ENCODE assay signal across 30 cellular contexts in genomic region chr1:182669266-182669665, GRCh38. TPM values are rescaled to one million over a fixed set of nuclear protein-coding genes. Genes with fewer than 3 reads are reported as not detected.
"Had no signal": no experiment of that assay in that cellular context is flagged by ENCODE, and none has a peak within 500 bp of the region (broad histone marks: within the 10 kb centered on the region; RNA-seq: fewer than 3 reads in every experiment).

No MANE protein-coding gene starts in this region.

- H3K4me1 Mint-ChIP-seq: activated CD4-positive, alpha-beta T cell treated with anti-CD3 and anti-CD28 coated beads for 36 hours; activated CD4-positive, alpha-beta T cell treated with anti-CD3 and anti-CD28 coated beads, Interleukin-2, amount 10 ng/mL, durations not matched to agents 7 days and 5 days; central memory CD8-positive, alpha-beta T cell had no signal

- FAIRE-seq: TTC549 had no signal

- H3K27ac ChIP-seq: adrenal gland, cardiac muscle cell, SJSA1 had no signal

- H3K36me3 Mint-ChIP-seq: activated naive CD4-positive, alpha-beta T cell treated with anti-CD3 and anti-CD28 coated beads, Interleukin-2, amount 50 U/mL, for 72 hours had no signal

- H3K4me1 ChIP-seq: adrenal gland had no signal

- H3K4me2 ChIP-seq: SK-N-SH had no signal

- ATAC-seq: activated CD4-positive, alpha-beta T cell treated with anti-CD3 and anti-CD28 coated beads for 36 hours; activated CD8-positive, alpha-beta T cell treated with anti-CD3 and anti-CD28 coated beads, Interleukin-2, amount 10 ng/mL, durations not matched to agents 7 days and 5 days; activated naive CD4-positive, alpha-beta T cell treated with anti-CD3 and anti-CD28 coated beads, Interleukin-2, amount 50 U/mL, for 72 hours; Panc1 had no signal

- H3K9ac ChIP-seq: SK-N-SH had no signal

- DNase-seq: activated CD4-positive, alpha-beta T cell treated with anti-CD3 and anti-CD28 coated beads for 36 hours; activated CD4-positive, alpha-beta T cell treated with anti-CD3 and anti-CD28 coated beads, Interleukin-2, amount 10 ng/mL, durations not matched to agents 7 days and 5 days; activated CD4-positive, alpha-beta T cell treated with anti-CD3 and anti-CD28 coated beads, Interleukin-2, amount 50 U/mL, for 48 hours; activated CD8-positive, alpha-beta T cell treated with anti-CD3 and anti-CD28 coated beads, Interleukin-2, amount 10 ng/mL, durations not matched to agents 7 days and 5 days; activated gamma-delta T cell treated with Interleukin-2 at 50 U/mL for 16 hours; activated naive CD4-positive, alpha-beta T cell treated with anti-CD3 and anti-CD28 coated beads for 36 hours; activated T-cell treated with anti-CD3 and anti-CD28 coated beads, Interleukin-2, amount 50 U/mL, for 24 hours; adrenal gland; Kasumi-1; MG63; NCI-H1048; NCI-H1105 treated with DMSO at 0.1 percent for 48 hours; NCI-H1436; NCI-H1694; NCI-H1930; NCI-H2081 treated with DMSO at 0.1 percent for 48 hours; NCI-H226; NCI-H446 treated with DMSO at 0.1 percent for 48 hours; NCI-H524; RPMI8226; SHP77 treated with DMSO at 0.1 percent for 48 hours; SK-N-SH had no signal

- H3K4me3 ChIP-seq: adrenal gland, cardiac muscle cell, MG63, SJSA1 had no signal

- H3K4me3 Mint-ChIP-seq: activated CD4-positive, alpha-beta T cell treated with anti-CD3 and anti-CD28 coated beads for 36 hours; activated CD4-positive, alpha-beta T cell treated with anti-CD3 and anti-CD28 coated beads, Interleukin-2, amount 10 ng/mL, durations not matched to agents 7 days and 5 days; activated CD8-positive, alpha-beta T cell treated with anti-CD3 and anti-CD28 coated beads, Interleukin-2, amount 10 ng/mL, durations not matched to agents 7 days and 5 days; activated naive CD4-positive, alpha-beta T cell treated with anti-CD3 and anti-CD28 coated beads for 36 hours; activated T-cell treated with anti-CD3 and anti-CD28 coated beads, Interleukin-2, amount 50 U/mL, for 24 hours; central memory CD8-positive, alpha-beta T cell; T-helper 1 cell treated with Interleukin-12 subunit alpha and Interleukin-12 subunit beta and Interleukin-4 antibody, amounts not matched to agents 30 μg/mL and 1 μg/mL, for 36 hours; T-helper 2 cell treated with Interferon-gamma antibody and Interleukin-4, amounts not matched to agents 5 μg/mL and 100 μg/mL, for 36 hours had no signal

- H3K27ac Mint-ChIP-seq: activated CD4-positive, alpha-beta T cell treated with anti-CD3 and anti-CD28 coated beads for 36 hours; activated CD4-positive, alpha-beta T cell treated with anti-CD3 and anti-CD28 coated beads, Interleukin-2, amount 10 ng/mL, durations not matched to agents 7 days and 5 days; activated CD8-positive, alpha-beta T cell treated with anti-CD3 and anti-CD28 coated beads, Interleukin-2, amount 10 ng/mL, durations not matched to agents 7 days and 5 days; activated naive CD4-positive, alpha-beta T cell treated with anti-CD3 and anti-CD28 coated beads for 36 hours; activated naive CD4-positive, alpha-beta T cell treated with anti-CD3 and anti-CD28 coated beads, Interleukin-2, amount 50 U/mL, for 72 hours; activated T-cell treated with anti-CD3 and anti-CD28 coated beads, Interleukin-2, amount 50 U/mL, for 24 hours; T-helper 1 cell treated with Interleukin-12 subunit alpha and Interleukin-12 subunit beta and Interleukin-4 antibody, amounts not matched to agents 30 μg/mL and 1 μg/mL, for 36 hours; T-helper 2 cell treated with Interferon-gamma antibody and Interleukin-4, amounts not matched to agents 5 μg/mL and 100 μg/mL, for 36 hours had no signal

- H3K27me3 ChIP-seq: adrenal gland, cardiac muscle cell, MG63, SJSA1 had no signal

- H3K9me3 Mint-ChIP-seq: activated CD4-positive, alpha-beta T cell treated with anti-CD3 and anti-CD28 coated beads, Interleukin-2, amount 10 ng/mL, durations not matched to agents 7 days and 5 days; activated naive CD4-positive, alpha-beta T cell treated with anti-CD3 and anti-CD28 coated beads for 36 hours; activated naive CD4-positive, alpha-beta T cell treated with anti-CD3 and anti-CD28 coated beads, Interleukin-2, amount 50 U/mL, for 72 hours; activated T-cell treated with anti-CD3 and anti-CD28 coated beads, Interleukin-2, amount 50 U/mL, for 24 hours; central memory CD8-positive, alpha-beta T cell; T-helper 1 cell treated with Interleukin-12 subunit alpha and Interleukin-12 subunit beta and Interleukin-4 antibody, amounts not matched to agents 30 μg/mL and 1 μg/mL, for 36 hours; T-helper 2 cell treated with Interferon-gamma antibody and Interleukin-4, amounts not matched to agents 5 μg/mL and 100 μg/mL, for 36 hours had no signal

- H3K36me3 ChIP-seq: adrenal gland, cardiac muscle cell, MG63, SJSA1 had no signal

- H3K9me3 ChIP-seq: adrenal gland, MG63, SJSA1, SK-N-SH had no signal

RNA-seq across cellular contexts. Expression of gene RGS8, which starts 15.1 kb away (rescaled TPM):
- total RNA-seq: activated CD4-positive, alpha-beta T cell treated with anti-CD3 and anti-CD28 coated beads for 36 hours; activated CD4-positive, alpha-beta T cell treated with anti-CD3 and anti-CD28 coated beads, Interleukin-2, amount 10 ng/mL, durations not matched to agents 7 days and 5 days; activated CD8-positive, alpha-beta T cell treated with anti-CD3 and anti-CD28 coated beads, Interleukin-2, amount 10 ng/mL, durations not matched to agents 7 days and 5 days; activated naive CD4-positive, alpha-beta T cell treated with anti-CD3 and anti-CD28 coated beads for 36 hours; activated naive CD4-positive, alpha-beta T cell treated with anti-CD3 and anti-CD28 coated beads, Interleukin-2, amount 50 U/mL, for 72 hours had no signal
- polyA plus RNA-seq: cardiac muscle cell, SK-N-SH had no signal
